ENCODE assay signal across 25 cellular contexts in genomic region chr4:150779707-150780106, GRCh38.
"Had no signal": no experiment of that assay in that cellular context is flagged by ENCODE, and none has a peak within 500 bp of the region (broad histone marks: within the 10 kb centered on the region; RNA-seq: fewer than 3 reads in every experiment).

No MANE protein-coding gene starts in this region.

- H3K4me1 ChIP-seq: colonic mucosa, esophagus squamous epithelium, foreskin keratinocyte had no signal

- H3K4me3 ChIP-seq: colonic mucosa, coronary artery, dorsolateral prefrontal cortex, esophagus muscularis mucosa, esophagus squamous epithelium, gastrocnemius medialis, gastroesophageal sphincter, heart left ventricle, heart right ventricle, hepatocyte had no signal

- H3K9me3 ChIP-seq: colonic mucosa, esophagus muscularis mucosa, esophagus squamous epithelium, gastrocnemius medialis, gastroesophageal sphincter, heart left ventricle, heart right ventricle had no signal

- ATAC-seq: effector memory CD8-positive, alpha-beta T cell; esophagus mucosa; foreskin keratinocyte; gastrocnemius medialis; gastroesophageal sphincter; heart left ventricle; heart right ventricle had no signal

- H3K27ac ChIP-seq: colonic mucosa, coronary artery, dorsolateral prefrontal cortex, epithelial cell of prostate, esophagus muscularis mucosa, esophagus squamous epithelium, foreskin keratinocyte, gastrocnemius medialis, gastroesophageal sphincter, heart left ventricle, heart right ventricle, hepatocyte had no signal

- DNase-seq: colonic mucosa; cortex of kidney; dermis blood vessel endothelial cell; dorsolateral prefrontal cortex; effector CD4-positive, alpha-beta T cell; effector CD8-positive, alpha-beta T cell; effector memory CD4-positive, alpha-beta T cell; effector memory CD8-positive, alpha-beta T cell; endodermal cell; erythroblast; esophagus squamous epithelium; foreskin fibroblast; foreskin keratinocyte; foreskin melanocyte; gastrocnemius medialis; glutamatergic neuron; head of caudate nucleus; heart left ventricle; heart right ventricle had no signal

- H3K36me3 ChIP-seq: colonic mucosa, esophagus muscularis mucosa, esophagus squamous epithelium, gastrocnemius medialis, heart left ventricle, heart right ventricle had no signal
